19 cellular contexts compared by ENCODE assay signal in the genomic region with DNA sequence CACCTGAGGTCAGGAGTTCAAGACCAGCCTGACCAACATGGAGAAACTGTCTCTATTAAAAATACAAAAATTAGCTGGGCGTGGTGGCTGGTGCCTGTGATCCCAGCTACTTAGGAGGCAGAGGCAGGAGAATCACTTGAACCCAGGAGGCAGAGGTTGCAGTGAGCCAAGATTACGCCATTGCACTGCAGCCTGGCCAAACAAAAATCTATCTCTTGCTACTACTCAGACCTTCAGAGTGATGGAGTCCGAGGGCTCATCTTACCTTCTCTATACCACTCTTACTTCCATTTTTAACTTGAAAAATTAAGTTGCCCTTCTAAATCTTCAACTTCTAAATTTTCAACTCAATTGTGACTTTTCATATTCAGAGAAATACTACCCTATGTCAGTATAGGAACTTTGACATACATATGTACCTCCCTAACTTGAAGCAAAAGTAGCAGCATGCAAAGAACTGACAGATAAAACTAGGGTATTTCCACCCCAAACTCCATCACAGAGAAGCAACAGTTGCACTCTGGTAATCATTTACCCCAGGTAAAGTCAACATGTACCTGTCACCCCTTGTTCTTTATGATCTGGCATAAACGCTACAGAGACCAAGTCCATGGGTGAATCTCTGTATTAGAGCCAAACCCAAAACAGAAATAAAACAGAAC. TPM values are rescaled to one million over a fixed set of nuclear protein-coding genes. Genes with fewer than 3 reads are reported as not detected.
DNase-seq lines count a peak whose midpoint lies in the region; ATAC-seq, FAIRE-seq and TF ChIP-seq lines count a peak whose summit lies in the region.
"Had no signal": no experiment of that assay in that cellular context is flagged by ENCODE, and none has a peak within 500 bp of the region (broad histone marks: within the 10 kb centered on the region; RNA-seq: fewer than 3 reads in every experiment).

No MANE protein-coding gene starts in this region.

- H3K36me3 ChIP-seq in Panc1 (ENCODE audit: control insufficient read depth, insufficient read depth, low read length) (peaks cover 26% of the 10 kb centered on the region; the same call in 1 of the 2 replicates), keratinocyte (ENCODE audit: control insufficient read depth in 2 of 2, extremely low read depth in 1 of 2, insufficient read depth in 2 of 2, low read length in 2 of 2) (peaks cover 17 to 24% of the 10 kb centered on the region in 2 experiments), psoas muscle (ENCODE audit: insufficient read depth in 1 of 2, low read depth in 1 of 2) (peaks cover 5 to 69% of the 10 kb centered on the region in 2 donors)

- FAIRE-seq in keratinocyte (lab: Jason Lieb, UNC) = peak; percentile 53
- FAIRE-seq: colon had no signal

- H3K9ac ChIP-seq in keratinocyte (ENCODE audit: control insufficient read depth, extremely low read depth, insufficient read depth, low read length) = no peak overlapping the region
- H3K9ac ChIP-seq: BLaER1 had no signal

- no peak overlapping the region for H2AFZ ChIP-seq in keratinocyte (ENCODE audit: control insufficient read depth, low read length)

- ATAC-seq in GM18907 (IDR thresholded peaks at IDR 0.05; ENCODE audit: unreplicated experiment) (peak; percentile 65), Panc1 (no peak), psoas muscle (peak in 2 of 4 donors; percentile 4 to 13), HG02885 (IDR thresholded peaks at IDR 0.05; ENCODE audit: poor library complexity, unreplicated experiment) (no peak), HG03025 (IDR thresholded peaks at IDR 0.05; ENCODE audit: low FRiP score, unreplicated experiment) (no peak)
- no peak for ATAC-seq in activated CD4-positive, alpha-beta T cell treated with anti-CD3 and anti-CD28 coated beads for 36 hours
- ATAC-seq: foreskin keratinocyte; Right ventricle myocardium inferior; stimulated activated naive CD8-positive, alpha-beta T cell treated with anti-CD3 and anti-CD28 coated beads, Interleukin-15, Interleukin-2, amounts not matched to agents 100 U/mL and 50 U/mL, for 24 hours had no signal

- in situ Hi-C loops in Panc1 (cut with HindIII; ENCODE audit: low pct_unique_long_range_greater_than_20kb, low sequenced_read_pairs) = no loop called here

- H3K9me3 ChIP-seq in Panc1 (ENCODE audit: control insufficient read depth, insufficient read depth, low read depth, low read length) (no peaks in the 10 kb centered on the region), keratinocyte (ENCODE audit: control insufficient read depth, low read depth, low read length) (no peaks in the 10 kb centered on the region), psoas muscle (no peaks in the 10 kb centered on the region)
- H3K9me3 ChIP-seq: ascending aorta, BLaER1, transverse colon had no signal

- 87 to 92% (median 89%) methylated on average over 4 of the region's 4 CpGs for WGBS in psoas muscle, 3 donors

- H3K27me3 ChIP-seq in Panc1 (ENCODE audit: control insufficient read depth, insufficient read depth, low read length) (no peaks in the 10 kb centered on the region), keratinocyte (ENCODE audit: control insufficient read depth, extremely low read depth, insufficient read depth, low read length) (no peaks in the 10 kb centered on the region), psoas muscle (ENCODE audit: insufficient read depth in 3 of 3, low read length in 2 of 3) (no peaks in the 10 kb centered on the region)
- H3K27me3 ChIP-seq: ascending aorta, BLaER1, foreskin keratinocyte, transverse colon had no signal

- TF ChIP-seq CTCF in Panc1 (IDR thresholded peaks at IDR 0.05) (no peak), keratinocyte (optimal IDR thresholded peaks at IDR 0.05 in 1 of 3, IDR thresholded peaks at IDR 0.05 in 1 of 3, conservative IDR thresholded peaks at IDR 0.05 in 1 of 3; ENCODE audit: extremely low read depth in 1 of 3, insufficient read depth in 2 of 3, low read length in 3 of 3) (no peak), psoas muscle (IDR thresholded peaks at IDR 0.05) (no peak)

- POLR2A ChIA-PET in Panc1 (lab: Charles Lee) = no interaction called here
- POLR2A ChIA-PET in activated CD4-positive, alpha-beta T cell treated with anti-CD3 and anti-CD28 coated beads for 36 hours (lab: Charles Lee) = no interaction called here

- dilution Hi-C loops in keratinocyte (cut with MboI; ENCODE audit: extremely low pct_ligation_motif_present, low sequenced_read_pairs) = loop anchor here (25.0 kb wide), 1 partner anchor 234 kb away; no protein-coding TSS in a partner anchor

- peaks cover 24% of the 10 kb centered on the region for H3K79me2 ChIP-seq in keratinocyte (ENCODE audit: control insufficient read depth, insufficient read depth, low read length)

- H3K4me1 Mint-ChIP-seq in activated CD4-positive, alpha-beta T cell treated with anti-CD3 and anti-CD28 coated beads for 36 hours = peaks cover 33% of the 10 kb centered on the region

- BruUV-seq in Panc1 (replicated peaks; lab: Mats Ljungman, UMichigan) = no TSS peak

- peaks cover 49% of the 10 kb centered on the region for H3K36me3 Mint-ChIP-seq in activated CD4-positive, alpha-beta T cell treated with anti-CD3 and anti-CD28 coated beads for 36 hours (ENCODE audit: low read depth)

- H3K4me1 ChIP-seq in Panc1 (ENCODE audit: control insufficient read depth, insufficient read depth, low read length) = peaks cover 67% of the 10 kb centered on the region
- H3K4me1 ChIP-seq in keratinocyte (ENCODE audit: control insufficient read depth, extremely low read depth, insufficient read depth, low read length) = no peaks in the 10 kb centered on the region
- peaks cover 76% of the 10 kb centered on the region for H3K4me1 ChIP-seq in psoas muscle
- H3K4me1 ChIP-seq: foreskin keratinocyte had no signal

- intact Hi-C loops in Panc1 (cut with micrococcal nuclease; ENCODE audit: unreplicated experiment) (loop anchor here (10.0 kb wide), 1 partner anchor 69 kb away; no protein-coding TSS in a partner anchor), psoas muscle (cut with DNase I) (loop anchor here in 1 of 2 donors (10.0 kb wide), 1 partner anchor 59 kb away; no protein-coding TSS in a partner anchor)
- intact Hi-C loops in activated CD4-positive, alpha-beta T cell treated with anti-CD3 and anti-CD28 coated beads for 36 hours (cut with DNase I, micrococcal nuclease) = no loop called here

- H3K4me3 Mint-ChIP-seq in activated CD4-positive, alpha-beta T cell treated with anti-CD3 and anti-CD28 coated beads for 36 hours = no peak overlapping the region

- H3K4me3 ChIP-seq in Panc1 (ENCODE audit: low read depth in 2 of 2, low read length in 2 of 2) (no peak overlapping the region), keratinocyte (ENCODE audit: control insufficient read depth in 2 of 3, extremely low read depth in 1 of 3, insufficient read depth in 2 of 3, low read depth in 1 of 3, low read length in 3 of 3) (no peak overlapping the region), psoas muscle (no peak overlapping the region)
- H3K4me3 ChIP-seq: ascending aorta, BLaER1, transverse colon had no signal

- CTCF ChIA-PET in Panc1 (lab: Charles Lee) = no interaction called here
- CTCF ChIA-PET in activated CD4-positive, alpha-beta T cell treated with anti-CD3 and anti-CD28 coated beads for 36 hours (lab: Charles Lee) = no interaction called here

- H3K27ac ChIP-seq in Panc1 (ENCODE audit: low read length) (peak overlapping the region; percentile 57; the same call in 1 of the 2 replicates), keratinocyte (ENCODE audit: control insufficient read depth, insufficient read depth, low read length) (no peak overlapping the region), psoas muscle (peak overlapping the region; percentile 83)
- H3K27ac ChIP-seq: ascending aorta, BLaER1, foreskin keratinocyte, transverse colon had no signal

- H3K4me2 ChIP-seq in keratinocyte (ENCODE audit: control insufficient read depth, extremely low read depth, insufficient read depth, low read depth, low read length) = no peak overlapping the region
- H3K4me2 ChIP-seq: BLaER1 had no signal

- H3K9me1 ChIP-seq in keratinocyte (ENCODE audit: control insufficient read depth, extremely low read depth, insufficient read depth, low read length) = no peaks in the 10 kb centered on the region

- DNase-seq in Panc1 (ENCODE audit: low read depth, low spot score) = no peak
- no peak for DNase-seq in keratinocyte (ENCODE audit: low read depth, low spot score)
- no peak for DNase-seq in psoas muscle
- no peak for DNase-seq in pons (ENCODE audit: low spot score)
- DNase-seq in activated CD4-positive, alpha-beta T cell treated with anti-CD3 and anti-CD28 coated beads for 36 hours = no peak
- DNase-seq: activated gamma-delta T cell treated with Interleukin-2 at 50 U/mL for 16 hours; DMS153; foreskin keratinocyte; NCI-H187; stimulated activated CD4-positive, alpha-beta T cell treated with anti-CD3 and anti-CD28 coated beads, Interleukin-12 subunit alpha, Interleukin-12 subunit beta, amount 100 ng/mL, for 4 hours; stimulated activated naive CD8-positive, alpha-beta T cell treated with anti-CD3 and anti-CD28 coated beads, Interleukin-15, Interleukin-2, amounts not matched to agents 100 U/mL and 50 U/mL, for 24 hours; transverse colon had no signal

- H3K9me3 Mint-ChIP-seq in activated CD4-positive, alpha-beta T cell treated with anti-CD3 and anti-CD28 coated beads for 36 hours (ENCODE audit: low read depth) = no peaks in the 10 kb centered on the region

- no peaks in the 10 kb centered on the region for H3K27me3 Mint-ChIP-seq in activated CD4-positive, alpha-beta T cell treated with anti-CD3 and anti-CD28 coated beads for 36 hours

- no peak overlapping the region for H3K27ac Mint-ChIP-seq in activated CD4-positive, alpha-beta T cell treated with anti-CD3 and anti-CD28 coated beads for 36 hours

- H4K20me1 ChIP-seq in keratinocyte (ENCODE audit: control insufficient read depth, extremely low read depth, insufficient read depth, low read length) = no peaks in the 10 kb centered on the region

RNA-seq across cellular contexts. Expression of a gene that starts 11.4 kb away (rescaled TPM):
- 185 TPM for total RNA-seq in Panc1 (2021; ENCODE audit: unreplicated experiment)
- polyA plus RNA-seq in Panc1 (2012; ENCODE audit: insufficient read length) = 113 TPM
- polyA plus RNA-seq in keratinocyte = 39.2 to 67.9 TPM (median 67.3 TPM) in 3 replicates
- polyA plus RNA-seq in keratinocyte (2011; ENCODE audit: low read depth) = 244 TPM
- 30.5 and 64.9 TPM in 2 replicates for polyA plus RNA-seq in keratinocyte (2011; cell fraction: cytosol; rRNA removed)
- polyA plus RNA-seq in keratinocyte (2011; cell fraction: nucleus; rRNA removed) = 93.2 and 112 TPM in 2 replicates
- polyA plus RNA-seq in keratinocyte (2012; ENCODE audit: low replicate concordance) = 63.6 and 146 TPM in 2 replicates
- polyA minus RNA-seq in keratinocyte = 11.9 to 48.9 TPM (median 30.8 TPM) in 3 replicates
- polyA minus RNA-seq in keratinocyte (2011; cell fraction: cytosol; rRNA and poly(A)+ RNA removed) = 42.0 TPM
- polyA minus RNA-seq in keratinocyte (2011; cell fraction: nucleus; rRNA and poly(A)+ RNA removed) = 80.9 and 119 TPM in 2 replicates
- 100 to 1,000 TPM; 466 to 795 (median 548) TPM for total RNA-seq in psoas muscle
- polyA plus RNA-seq in psoas muscle = 100 to 1,000 TPM in 2 of 3 donors, 10 to 100 TPM in 1; 77.7 to 951 (median 718) TPM
- 10 to 100 TPM; 72.0 to 88.2 TPM for total RNA-seq in activated CD4-positive, alpha-beta T cell treated with anti-CD3 and anti-CD28 coated beads for 36 hours
